ENCODE assay signal across 1 cellular context in genomic region chr5:171402751-171403150, GRCh38.
TF ChIP-seq lines count a peak whose summit lies in the region.

No MANE protein-coding gene starts in this region.

TF ChIP-seq in WTC11, 78 proteins besides CTCF, POLR2A, EP300 and RAD21:
- TF ChIP-seq HMGA2 (CRISPR knock-in tag; IDR thresholded peaks at IDR 0.05) (peak; percentile 82), ZNF671 (CRISPR knock-in tag; IDR thresholded peaks at IDR 0.05) (0 out of 2 replicates have a peak, but pooled peaks have one; percentile 62)
TF ChIP-seq in WTC11: peak in this region for 2; not testable (repeated sequence) for 76.
